In the genomic region with DNA sequence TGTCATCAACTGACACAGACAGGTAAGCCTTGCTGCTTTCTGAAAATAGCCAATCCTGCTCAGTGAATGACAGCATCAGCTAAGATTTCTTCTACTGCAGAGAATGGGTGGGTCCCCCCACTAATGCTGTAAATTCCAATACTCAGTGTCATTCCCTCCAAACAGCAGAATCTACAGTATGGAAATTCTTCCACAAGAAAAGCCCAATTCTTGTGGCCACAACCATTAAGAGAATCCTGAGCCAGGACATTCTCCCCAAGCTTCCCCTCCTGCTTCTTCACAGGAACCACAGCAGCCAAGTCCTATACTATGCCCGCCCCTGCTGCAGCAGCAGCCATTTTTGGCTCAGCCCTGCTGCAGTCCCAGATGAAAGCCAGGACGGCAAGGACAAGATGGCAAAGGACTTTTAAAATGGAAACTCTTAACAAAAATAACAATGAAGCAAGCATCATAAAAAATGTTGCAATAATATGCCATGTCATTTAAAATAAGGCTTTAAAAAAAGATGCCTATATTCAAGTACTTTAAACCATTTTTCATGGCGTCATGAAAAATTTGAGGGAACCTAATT, we compare ENCODE assay signal across 8 cellular contexts. TPM values are rescaled to one million over a fixed set of nuclear protein-coding genes. Genes with fewer than 3 reads are reported as not detected.
DNase-seq lines count a peak whose midpoint lies in the region; ATAC-seq lines count a peak whose summit lies in the region.

No MANE protein-coding gene starts in this region.

- DNase-seq in 8988T = peak; percentile 36
- peak; percentile 56 for DNase-seq in dermis blood vessel endothelial cell
- no peak for DNase-seq in stimulated activated CD4-positive, alpha-beta T cell treated with anti-CD3 and anti-CD28 coated beads, Interleukin-2, amount 100 ng/mL, for 24 hours
- DNase-seq in naive thymus-derived CD8-positive, alpha-beta T cell = no peak
- no peak for DNase-seq in ecto neural progenitor cell (ENCODE audit: low spot score)

- H3K9me3 Mint-ChIP-seq in IgD-negative memory B cell = no peaks in the 10 kb centered on the region
- no peaks in the 10 kb centered on the region for H3K9me3 Mint-ChIP-seq in naive thymus-derived CD8-positive, alpha-beta T cell

- no peaks in the 10 kb centered on the region for H3K27me3 Mint-ChIP-seq in IgD-negative memory B cell
- H3K27me3 Mint-ChIP-seq in naive thymus-derived CD8-positive, alpha-beta T cell = no peaks in the 10 kb centered on the region

- peaks cover 37% of the 10 kb centered on the region for H3K4me1 ChIP-seq in mesodermal cell (ENCODE audit: control insufficient read depth, insufficient read depth, low read length, poor library complexity, severe bottlenecking)

- POLR2A ChIA-PET in naive thymus-derived CD8-positive, alpha-beta T cell (lab: Charles Lee) = no interaction called here

- no peak overlapping the region for H3K4me3 ChIP-seq in mesodermal cell (ENCODE audit: extremely low read depth, insufficient read depth, low read length, poor library complexity, severe bottlenecking)

- peak overlapping the region in 2 of 3 donors; percentile 41 to 56 for H3K27ac Mint-ChIP-seq in IgD-negative memory B cell
- peak overlapping the region in 2 of 10 donors; percentile 17 to 69 for H3K27ac Mint-ChIP-seq in naive thymus-derived CD8-positive, alpha-beta T cell

- peak overlapping the region; percentile 96 for H3K27ac ChIP-seq in mesodermal cell (ENCODE audit: low read depth, low read length, severe bottlenecking)

- peaks cover 5% of the 10 kb centered on the region for H3K36me3 Mint-ChIP-seq in IgD-negative memory B cell
- H3K36me3 Mint-ChIP-seq in naive thymus-derived CD8-positive, alpha-beta T cell = peaks cover 0 to 31% (median 4%) of the 10 kb centered on the region in 3 donors

- H3K4me3 Mint-ChIP-seq in IgD-negative memory B cell = no peak overlapping the region
- no peak overlapping the region for H3K4me3 Mint-ChIP-seq in naive thymus-derived CD8-positive, alpha-beta T cell

- H3K9me3 ChIP-seq in mesodermal cell (ENCODE audit: control insufficient read depth, low read length) = no peaks in the 10 kb centered on the region

- H3K4me1 Mint-ChIP-seq in IgD-negative memory B cell = peaks cover 5 to 12% (median 7%) of the 10 kb centered on the region in 3 donors
- peaks cover 0 to 7% (median 2%) of the 10 kb centered on the region in 4 donors for H3K4me1 Mint-ChIP-seq in naive thymus-derived CD8-positive, alpha-beta T cell

- no peak for ATAC-seq in naive thymus-derived CD8-positive, alpha-beta T cell
- no peak for ATAC-seq in HG02970 (IDR thresholded peaks at IDR 0.05; ENCODE audit: low FRiP score, unreplicated experiment)

- WGBS in mesodermal cell (ENCODE audit: insufficient coverage in 2 of 2), 2 experiments = 59% methylated on average over 2 of the region's 3 CpGs; no CpG with 5 or more reads in 1 of the 2 experiments

- peaks cover 61% of the 10 kb centered on the region for H3K36me3 ChIP-seq in mesodermal cell (ENCODE audit: control insufficient read depth, insufficient read depth, low read length)

RNA-seq across cellular contexts. Expression of gene EIF4G3, which starts 26.8 kb away (rescaled TPM):
- 13.1 TPM for polyA plus RNA-seq in IgD-negative memory B cell
- 39.8 and 60.8 TPM in 2 replicates for total RNA-seq in dermis blood vessel endothelial cell
- polyA plus RNA-seq in mesodermal cell (2013, experiment 1 of 2) = 86.3 TPM
- 74.1 TPM for polyA plus RNA-seq in mesodermal cell (2013, experiment 2 of 2)
- total RNA-seq in naive thymus-derived CD8-positive, alpha-beta T cell = 10 to 100 TPM; 15.7 to 16.5 TPM
- 1 to 10 TPM; 4.0 to 7.9 (median 6.1) TPM for polyA plus RNA-seq in naive thymus-derived CD8-positive, alpha-beta T cell

Comparison
In these comparisons a context has a peak if more than half of its experiments do, and no peak if none do; other contexts are left out.
1. DNase-seq: peak in 8988T (single experiment) and dermis blood vessel endothelial cell (single experiment); none in stimulated activated CD4-positive, alpha-beta T cell treated with anti-CD3 and anti-CD28 coated beads, Interleukin-2, amount 100 ng/mL, for 24 hours (0 of 2), naive thymus-derived CD8-positive, alpha-beta T cell (0 of 10) and ecto neural progenitor cell (single experiment).